18 cellular contexts compared by ENCODE assay signal in genomic region chr14:45144658-45145057, GRCh38. TPM values are rescaled to one million over a fixed set of nuclear protein-coding genes. Genes with fewer than 3 reads are reported as not detected.
DNase-seq lines count a peak whose midpoint lies in the region; ATAC-seq lines count a peak whose summit lies in the region.
"Had no signal": no experiment of that assay in that cellular context is flagged by ENCODE, and none has a peak within 500 bp of the region (broad histone marks: within the 10 kb centered on the region; RNA-seq: fewer than 3 reads in every experiment).

No MANE protein-coding gene starts in this region.

- no peaks in the 10 kb centered on the region for H3K9me3 Mint-ChIP-seq in activated CD4-positive, alpha-beta T cell treated with anti-CD3 and anti-CD28 coated beads, Interleukin-2, amount 10 ng/mL, durations not matched to agents 7 days and 5 days
- no peaks in the 10 kb centered on the region for H3K9me3 Mint-ChIP-seq in activated naive CD4-positive, alpha-beta T cell treated with anti-CD3 and anti-CD28 coated beads for 36 hours
- H3K9me3 Mint-ChIP-seq: activated T-cell treated with anti-CD3 and anti-CD28 coated beads, Interleukin-2, amount 50 U/mL, for 72 hours; CD8-positive, alpha-beta memory T cell had no signal

- no peak for DNase-seq in activated CD4-positive, alpha-beta T cell treated with anti-CD3 and anti-CD28 coated beads, Interleukin-2, amount 10 ng/mL, durations not matched to agents 7 days and 5 days
- no peak for DNase-seq in activated CD4-positive, alpha-beta T cell treated with anti-CD3 and anti-CD28 coated beads, Interleukin-2, amount 50 U/mL, for 1 hour
- DNase-seq in NCI-H1930 (lab: John Stamatoyannopoulos, UW) (no peak), cardiac septum (ENCODE audit: low spot score) (no peak), GOT3 (lab: John Stamatoyannopoulos, UW) (no peak)
- DNase-seq in activated naive CD4-positive, alpha-beta T cell treated with anti-CD3 and anti-CD28 coated beads for 36 hours: no peak
- DNase-seq: activated CD4-positive, alpha-beta T cell treated with anti-CD3 and anti-CD28 coated beads, Interleukin-2, amount 50 U/mL, for 4 hours; activated T-cell treated with anti-CD3 and anti-CD28 coated beads, Interleukin-2, amount 50 U/mL, for 72 hours; amygdala; CD8-positive, alpha-beta memory T cell; heart right ventricle; kidney glomerular epithelial cell; mucosa of descending colon; NCI-H2029; Right ventricle myocardium superior; small intestine had no signal

- ATAC-seq in GM21825 (IDR thresholded peaks at IDR 0.05; ENCODE audit: unreplicated experiment) (peak; percentile 55), HG03432 (IDR thresholded peaks at IDR 0.05; ENCODE audit: unreplicated experiment) (peak; percentile 57)
- ATAC-seq: activated T-cell treated with anti-CD3 and anti-CD28 coated beads, Interleukin-2, amount 50 U/mL, for 72 hours; heart right ventricle; mucosa of descending colon had no signal

- CTCF ChIA-PET in activated CD4-positive, alpha-beta T cell treated with anti-CD3 and anti-CD28 coated beads, Interleukin-2, amount 10 ng/mL, durations not matched to agents 7 days and 5 days (lab: Charles Lee): interaction anchor here (0.9 kb wide), 1 partner anchor 48 kb away, joined by 4 read pairs; no protein-coding TSS in a partner anchor
- CTCF ChIA-PET in activated naive CD4-positive, alpha-beta T cell treated with anti-CD3 and anti-CD28 coated beads for 36 hours (lab: Charles Lee): no interaction called here

- H3K36me3 Mint-ChIP-seq in activated CD4-positive, alpha-beta T cell treated with anti-CD3 and anti-CD28 coated beads, Interleukin-2, amount 10 ng/mL, durations not matched to agents 7 days and 5 days (ENCODE audit: low read depth): peaks cover 23% of the 10 kb centered on the region
- H3K36me3 Mint-ChIP-seq in activated naive CD4-positive, alpha-beta T cell treated with anti-CD3 and anti-CD28 coated beads for 36 hours (ENCODE audit: low read depth): peaks cover 21% of the 10 kb centered on the region

- no peak overlapping the region for H3K4me3 Mint-ChIP-seq in activated CD4-positive, alpha-beta T cell treated with anti-CD3 and anti-CD28 coated beads, Interleukin-2, amount 10 ng/mL, durations not matched to agents 7 days and 5 days
- H3K4me3 Mint-ChIP-seq in activated naive CD4-positive, alpha-beta T cell treated with anti-CD3 and anti-CD28 coated beads for 36 hours: no peak overlapping the region
- H3K4me3 Mint-ChIP-seq: activated T-cell treated with anti-CD3 and anti-CD28 coated beads, Interleukin-2, amount 50 U/mL, for 72 hours; CD8-positive, alpha-beta memory T cell had no signal

- H3K27me3 Mint-ChIP-seq in activated CD4-positive, alpha-beta T cell treated with anti-CD3 and anti-CD28 coated beads, Interleukin-2, amount 10 ng/mL, durations not matched to agents 7 days and 5 days: no peaks in the 10 kb centered on the region
- H3K27me3 Mint-ChIP-seq in activated naive CD4-positive, alpha-beta T cell treated with anti-CD3 and anti-CD28 coated beads for 36 hours (ENCODE audit: low read depth): no peaks in the 10 kb centered on the region
- H3K27me3 Mint-ChIP-seq: CD8-positive, alpha-beta memory T cell had no signal

- POLR2A ChIA-PET in activated CD4-positive, alpha-beta T cell treated with anti-CD3 and anti-CD28 coated beads, Interleukin-2, amount 10 ng/mL, durations not matched to agents 7 days and 5 days (lab: Charles Lee): no interaction called here

- H3K4me1 Mint-ChIP-seq in activated CD4-positive, alpha-beta T cell treated with anti-CD3 and anti-CD28 coated beads, Interleukin-2, amount 10 ng/mL, durations not matched to agents 7 days and 5 days: peaks cover 9% of the 10 kb centered on the region
- H3K4me1 Mint-ChIP-seq in activated naive CD4-positive, alpha-beta T cell treated with anti-CD3 and anti-CD28 coated beads for 36 hours (ENCODE audit: low read depth): peaks cover 11% of the 10 kb centered on the region

- peak overlapping the region; percentile 41 for H3K27ac Mint-ChIP-seq in activated CD4-positive, alpha-beta T cell treated with anti-CD3 and anti-CD28 coated beads, Interleukin-2, amount 10 ng/mL, durations not matched to agents 7 days and 5 days
- no peak overlapping the region for H3K27ac Mint-ChIP-seq in activated naive CD4-positive, alpha-beta T cell treated with anti-CD3 and anti-CD28 coated beads for 36 hours
- H3K27ac Mint-ChIP-seq: activated T-cell treated with anti-CD3 and anti-CD28 coated beads, Interleukin-2, amount 50 U/mL, for 72 hours had no signal

- intact Hi-C loops in cardiac septum (cut with DNase I): no loop called here
- intact Hi-C loops in activated naive CD4-positive, alpha-beta T cell treated with anti-CD3 and anti-CD28 coated beads for 36 hours (cut with micrococcal nuclease): no loop called here

RNA-seq across cellular contexts. Expression of gene FANCM, which starts 8.9 kb away (rescaled TPM):
- 10 to 100 TPM; 15.6 to 16.5 TPM for total RNA-seq in activated CD4-positive, alpha-beta T cell treated with anti-CD3 and anti-CD28 coated beads, Interleukin-2, amount 10 ng/mL, durations not matched to agents 7 days and 5 days
- 3.3 TPM for total RNA-seq in cardiac septum
- 10 to 100 TPM; 15.3 to 16.3 TPM for total RNA-seq in activated naive CD4-positive, alpha-beta T cell treated with anti-CD3 and anti-CD28 coated beads for 36 hours

RNA-seq across cellular contexts. Expression of gene FKBP3, which starts 10.4 kb away (rescaled TPM):
- total RNA-seq in activated CD4-positive, alpha-beta T cell treated with anti-CD3 and anti-CD28 coated beads, Interleukin-2, amount 10 ng/mL, durations not matched to agents 7 days and 5 days: 10 to 100 TPM; 64.4 to 69.6 TPM
- total RNA-seq in cardiac septum: 81.4 TPM
- total RNA-seq in activated naive CD4-positive, alpha-beta T cell treated with anti-CD3 and anti-CD28 coated beads for 36 hours: 10 to 100 TPM; 47.6 to 50.8 TPM
